Comparison of ENCODE assay signal across 1 cellular context in the genomic region with DNA sequence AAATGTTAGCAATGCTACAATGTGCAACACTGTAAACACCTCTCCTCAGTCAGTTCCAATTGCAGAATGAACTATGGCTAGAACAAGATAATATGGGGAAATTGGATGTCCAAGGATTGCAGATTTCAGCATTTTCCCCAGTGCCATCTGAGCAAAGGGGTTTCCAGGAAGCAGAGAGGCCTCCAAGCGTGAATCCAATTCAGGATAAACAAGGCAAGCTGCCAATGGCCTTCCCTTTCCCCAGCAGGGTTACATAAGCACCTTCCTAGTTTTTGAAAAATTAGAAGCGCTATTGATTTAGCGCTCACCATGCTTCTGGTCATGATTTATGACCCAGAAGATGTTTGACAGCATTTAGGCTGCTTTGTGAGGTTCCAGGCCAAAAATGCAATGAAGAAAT.
TF ChIP-seq lines count a peak whose summit lies in the region.

No MANE protein-coding gene starts in this region.

TF ChIP-seq in liver, 16 proteins besides CTCF, POLR2A, EP300 and RAD21 (continued from another document):
- TF ChIP-seq, protein P1, sequence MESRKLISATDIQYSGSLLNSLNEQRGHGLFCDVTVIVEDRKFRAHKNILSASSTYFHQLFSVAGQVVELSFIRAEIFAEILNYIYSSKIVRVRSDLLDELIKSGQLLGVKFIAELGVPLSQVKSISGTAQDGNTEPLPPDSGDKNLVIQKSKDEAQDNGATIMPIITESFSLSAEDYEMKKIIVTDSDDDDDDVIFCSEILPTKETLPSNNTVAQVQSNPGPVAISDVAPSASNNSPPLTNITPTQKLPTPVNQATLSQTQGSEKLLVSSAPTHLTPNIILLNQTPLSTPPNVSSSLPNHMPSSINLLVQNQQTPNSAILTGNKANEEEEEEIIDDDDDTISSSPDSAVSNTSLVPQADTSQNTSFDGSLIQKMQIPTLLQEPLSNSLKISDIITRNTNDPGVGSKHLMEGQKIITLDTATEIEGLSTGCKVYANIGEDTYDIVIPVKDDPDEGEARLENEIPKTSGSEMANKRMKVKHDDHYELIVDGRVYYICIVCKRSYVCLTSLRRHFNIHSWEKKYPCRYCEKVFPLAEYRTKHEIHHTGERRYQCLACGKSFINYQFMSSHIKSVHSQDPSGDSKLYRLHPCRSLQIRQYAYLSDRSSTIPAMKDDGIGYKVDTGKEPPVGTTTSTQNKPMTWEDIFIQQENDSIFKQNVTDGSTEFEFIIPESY (IDR thresholded peaks at IDR 0.05), result peak; percentile 27
- TF ChIP-seq TAF1 (conservative IDR thresholded peaks at IDR 0.05) (no peak), FOXA2 (IDR thresholded peaks at IDR 0.05) (peak; percentile 29), RXRA (IDR thresholded peaks at IDR 0.05) (peak; percentile 6 to 48), FOXA1 (IDR thresholded peaks at IDR 0.05) (no peak), YY1 (IDR thresholded peaks at IDR 0.05) (no peak), EGR1 (IDR thresholded peaks at IDR 0.05; ENCODE audit: low read depth in 2 of 2) (peak in 1 of 2 donors; percentile 43), HNF4A (conservative IDR thresholded peaks at IDR 0.05) (peak; percentile 16 to 43)
TF ChIP-seq in liver: peak in this region for 7.
